ENCODE assay signal across 10 cellular contexts in the genomic region with DNA sequence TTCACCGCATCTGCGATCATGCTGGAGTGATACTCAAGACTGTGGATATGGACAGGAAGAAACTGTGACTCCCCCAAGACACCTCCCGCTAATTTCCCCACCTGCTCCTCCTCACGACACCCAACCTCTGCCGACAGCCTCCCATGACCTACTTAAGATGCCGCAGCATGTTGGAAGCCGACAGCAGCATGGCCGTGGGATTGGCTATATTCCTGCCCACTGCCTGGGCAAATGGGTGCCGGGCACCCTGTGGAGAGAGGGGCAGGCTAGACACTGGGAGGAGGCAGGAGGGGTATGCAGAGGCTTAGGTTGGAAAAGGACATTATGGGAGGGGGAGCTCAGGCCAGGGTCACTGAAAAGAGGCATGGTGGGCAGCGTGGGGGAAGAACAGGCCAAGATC. TPM values are rescaled to one million over a fixed set of nuclear protein-coding genes. Genes with fewer than 3 reads are reported as not detected.
"Had no signal": no experiment of that assay in that cellular context is flagged by ENCODE, and none has a peak within 500 bp of the region (broad histone marks: within the 10 kb centered on the region; RNA-seq: fewer than 3 reads in every experiment).

No MANE protein-coding gene starts in this region.

- H3K4me3 ChIP-seq: pancreas, sigmoid colon, spleen had no signal

- H3K9me3 ChIP-seq: pancreas, sigmoid colon, spleen had no signal

- H3K27me3 Mint-ChIP-seq: activated CD4-positive, alpha-beta T cell treated with anti-CD3 and anti-CD28 coated beads for 36 hours had no signal

- H3K4me3 Mint-ChIP-seq: activated CD4-positive, alpha-beta T cell treated with anti-CD3 and anti-CD28 coated beads for 36 hours had no signal

- DNase-seq: activated CD4-positive, alpha-beta T cell treated with anti-CD3 and anti-CD28 coated beads for 36 hours; activated gamma-delta T cell; hippocampal formation; pancreas; sigmoid colon; spleen; stimulated activated CD4-positive, alpha-beta T cell treated with anti-CD3 and anti-CD28 coated beads, Interleukin-1b, Interleukin-23, amount 100 ng/mL, for 48 hours; T-helper 2 cell had no signal

- ATAC-seq: activated CD4-positive, alpha-beta T cell treated with anti-CD3 and anti-CD28 coated beads for 36 hours; esophagus mucosa; pancreas had no signal

- H3K27me3 ChIP-seq: pancreas, sigmoid colon, spleen had no signal

- H3K27ac ChIP-seq: pancreas, sigmoid colon, spleen had no signal

RNA-seq across cellular contexts. Expression of a gene that starts 33.0 kb away (rescaled TPM):
- polyA plus RNA-seq: keratinocyte had no signal
